Comparison of ENCODE assay signal across 1 cellular context in genomic region chr11:9625158-9625557, GRCh38.
TF ChIP-seq lines count a peak whose summit lies in the region.

No MANE protein-coding gene starts in this region.

TF ChIP-seq in H1, 55 proteins besides CTCF, POLR2A, EP300 and RAD21:
- TF ChIP-seq BRCA1 (IDR thresholded peaks at IDR 0.05; ENCODE audit: low read depth, low read length), result no peak
- TF ChIP-seq SIRT6 (IDR thresholded peaks at IDR 0.05; ENCODE audit: low read length), result no peak
- no peak for TF ChIP-seq POU5F1 (IDR thresholded peaks at IDR 0.05; ENCODE audit: low read depth, low read length)
TF ChIP-seq in H1: peak in this region for 0.
